23 cellular contexts compared by ENCODE assay signal in genomic region chr12:123061806-123062205, GRCh38.
DNase-seq lines count a peak whose midpoint lies in the region; ATAC-seq and TF ChIP-seq lines count a peak whose summit lies in the region.
"Had no signal": no experiment of that assay in that cellular context is flagged by ENCODE, and none has a peak within 500 bp of the region (broad histone marks: within the 10 kb centered on the region; RNA-seq: fewer than 3 reads in every experiment).

No MANE protein-coding gene starts in this region.

- POLR2A ChIA-PET in PC-9 (lab: Charles Lee; ENCODE audit: unreplicated experiment): no interaction called here

- no peaks in the 10 kb centered on the region for H3K27me3 Mint-ChIP-seq in activated T-cell treated with anti-CD3 and anti-CD28 coated beads, Interleukin-2, amount 50 U/mL, for 72 hours (ENCODE audit: low read depth)
- H3K27me3 Mint-ChIP-seq: activated CD4-positive, alpha-beta memory T cell treated with anti-CD3 and anti-CD28 coated beads, Interleukin-2, amount 10 ng/mL, durations not matched to agents 7 days and 5 days had no signal

- no peak overlapping the region for H3K27ac Mint-ChIP-seq in activated T-cell treated with anti-CD3 and anti-CD28 coated beads, Interleukin-2, amount 50 U/mL, for 72 hours
- H3K27ac Mint-ChIP-seq: activated CD4-positive, alpha-beta memory T cell treated with anti-CD3 and anti-CD28 coated beads, Interleukin-2, amount 10 ng/mL, durations not matched to agents 7 days and 5 days; GM23338; T-helper 2 cell treated with Interferon-gamma antibody and Interleukin-4, amounts not matched to agents 5 μg/mL and 100 μg/mL, for 36 hours; WTC11 had no signal

- no peaks in the 10 kb centered on the region for H3K9me3 Mint-ChIP-seq in activated T-cell treated with anti-CD3 and anti-CD28 coated beads, Interleukin-2, amount 50 U/mL, for 72 hours
- H3K9me3 Mint-ChIP-seq: activated CD4-positive, alpha-beta memory T cell treated with anti-CD3 and anti-CD28 coated beads, Interleukin-2, amount 10 ng/mL, durations not matched to agents 7 days and 5 days; GM23338; T-helper 2 cell treated with Interferon-gamma antibody and Interleukin-4, amounts not matched to agents 5 μg/mL and 100 μg/mL, for 36 hours; WTC11 had no signal

- peak overlapping the region in 1 of 2 donors; percentile 24 for H3K4me3 Mint-ChIP-seq in activated T-cell treated with anti-CD3 and anti-CD28 coated beads, Interleukin-2, amount 50 U/mL, for 72 hours
- H3K4me3 Mint-ChIP-seq: activated CD4-positive, alpha-beta memory T cell treated with anti-CD3 and anti-CD28 coated beads, Interleukin-2, amount 10 ng/mL, durations not matched to agents 7 days and 5 days; GM23338; T-helper 2 cell treated with Interferon-gamma antibody and Interleukin-4, amounts not matched to agents 5 μg/mL and 100 μg/mL, for 36 hours; WTC11 had no signal

- H3K36me3 ChIP-seq in left ventricle myocardium inferior (no peaks in the 10 kb centered on the region), PC-9 (ENCODE audit: low read depth) (no peaks in the 10 kb centered on the region), lung (ENCODE audit: control insufficient read depth in 2 of 2, insufficient read depth in 2 of 2, low read length in 2 of 2) (no peaks in the 10 kb centered on the region), tibial artery (no peaks in the 10 kb centered on the region)
- H3K36me3 ChIP-seq: prostate gland, suprapubic skin had no signal

- ATAC-seq in left cardiac atrium: no peak
- ATAC-seq in lung (ENCODE audit: insufficient read depth, low FRiP score): no peak
- ATAC-seq in activated T-cell treated with anti-CD3 and anti-CD28 coated beads, Interleukin-2, amount 50 U/mL, for 72 hours (replicated peaks in 1 of 2): no peak
- no peak for ATAC-seq in HG03280 (IDR thresholded peaks at IDR 0.05; ENCODE audit: unreplicated experiment)
- ATAC-seq: GM23338, WTC11 had no signal

- peaks cover 38% of the 10 kb centered on the region for H3F3A ChIP-seq in PC-9 (ENCODE audit: insufficient read depth, low read depth)

- no peaks in the 10 kb centered on the region for H3K36me3 Mint-ChIP-seq in activated T-cell treated with anti-CD3 and anti-CD28 coated beads, Interleukin-2, amount 50 U/mL, for 72 hours (ENCODE audit: insufficient read depth in 2 of 2)
- H3K36me3 Mint-ChIP-seq: WTC11 had no signal

- BruUV-seq in PC-9 (replicated peaks; lab: Mats Ljungman, UMichigan): no TSS peak

- no peaks in the 10 kb centered on the region for H4K20me1 ChIP-seq in PC-9 (ENCODE audit: insufficient read depth)

- H3K27ac ChIP-seq in left ventricle myocardium inferior (replicated peaks): peak overlapping the region; percentile 94
- peak overlapping the region; percentile 90; the same call in 1 of the 2 replicates for H3K27ac ChIP-seq in PC-9
- H3K27ac ChIP-seq in lung (ENCODE audit: low read depth in 1 of 2, low read length in 1 of 2): peak overlapping the region; percentile 9 to 73
- H3K27ac ChIP-seq in tibial artery: peak overlapping the region; percentile 85 to 88
- H3K27ac ChIP-seq: prostate gland, SK-N-MC had no signal

- DNase-seq in left ventricle myocardium inferior: no peak
- DNase-seq in left cardiac atrium: no peak
- no peak for DNase-seq in PC-9
- DNase-seq in lung (ENCODE audit: low spot score): no peak
- no peak for DNase-seq in tibial artery
- DNase-seq in islet precursor cell: no peak
- DNase-seq in activated T-cell treated with anti-CD3 and anti-CD28 coated beads, Interleukin-2, amount 50 U/mL, for 72 hours: no peak
- DNase-seq: activated CD4-positive, alpha-beta memory T cell treated with anti-CD3 and anti-CD28 coated beads, Interleukin-2, amount 10 ng/mL, durations not matched to agents 7 days and 5 days; activated naive CD4-positive, alpha-beta T cell treated with anti-CD3 and anti-CD28 coated beads, Interleukin-2, amount 50 U/mL, for 16 hours; cortex of kidney; KBM-7; MV-4-11; NCI-H1930; NCI-H526 treated with DMSO at 0.1 percent for 48 hours; stimulated activated CD4-positive, alpha-beta T cell treated with anti-CD3 and anti-CD28 coated beads, Interleukin-12 subunit alpha, Interleukin-12 subunit beta, amount 100 ng/mL, for 4 hours; stimulated activated CD8-positive, alpha-beta memory T cell treated with anti-CD3 and anti-CD28 coated beads, Interleukin-4, amount 100 ng/mL, for 48 hours had no signal

- H3K4me1 Mint-ChIP-seq in activated T-cell treated with anti-CD3 and anti-CD28 coated beads, Interleukin-2, amount 50 U/mL, for 72 hours (ENCODE audit: low read depth): peaks cover 37% of the 10 kb centered on the region
- H3K4me1 Mint-ChIP-seq: GM23338 had no signal

- H3K9me3 ChIP-seq in left ventricle myocardium inferior (replicated peaks) (no peaks in the 10 kb centered on the region), PC-9 (ENCODE audit: insufficient read depth, low read depth) (no peaks in the 10 kb centered on the region), lung (ENCODE audit: control insufficient read depth in 2 of 2, insufficient read depth in 1 of 2, low read length in 1 of 2) (no peaks in the 10 kb centered on the region), tibial artery (no peaks in the 10 kb centered on the region)
- H3K9me3 ChIP-seq: prostate gland, suprapubic skin had no signal

- H3K4me3 ChIP-seq in left ventricle myocardium inferior: no peak overlapping the region
- H3K4me3 ChIP-seq in PC-9: no peak overlapping the region
- no peak overlapping the region for H3K4me3 ChIP-seq in lung
- H3K4me3 ChIP-seq in tibial artery: no peak overlapping the region
- H3K4me3 ChIP-seq: GM23338, prostate gland, SK-N-MC, suprapubic skin had no signal

- H3K4me1 ChIP-seq in left ventricle myocardium inferior (peaks cover 92% of the 10 kb centered on the region), PC-9 (replicated peaks; ENCODE audit: insufficient read depth) (peaks cover 42% of the 10 kb centered on the region), lung (ENCODE audit: control insufficient read depth in 2 of 2, insufficient read depth in 2 of 2, low read length in 2 of 2) (peaks cover 37 to 62% of the 10 kb centered on the region in 2 donors), tibial artery (peaks cover 16 to 63% (median 51%) of the 10 kb centered on the region in 4 donors)
- H3K4me1 ChIP-seq: prostate gland had no signal

- 90 to 91% methylated on average over 5 of the region's 5 CpGs for WGBS in lung, 2 donors

- intact Hi-C loops in left ventricle myocardium inferior (cut with micrococcal nuclease): no loop called here
- intact Hi-C loops in left cardiac atrium (cut with DNase I): no loop called here
- intact Hi-C loops in PC-9 (cut with micrococcal nuclease; ENCODE audit: unreplicated experiment): loop anchor here (2.0 kb wide), 1 partner anchor 81 kb away; no protein-coding TSS in a partner anchor
- intact Hi-C loops in tibial artery (cut with DNase I; ENCODE audit: low total_unique reads): loop anchor here (5.0 kb wide), 1 partner anchor 90 kb away; the partner anchor contains the start of gene PITPNM2

- no peak overlapping the region for H2AFZ ChIP-seq in PC-9
- H2AFZ ChIP-seq: GM23338 had no signal

- H3K27me3 ChIP-seq in left ventricle myocardium inferior (ENCODE audit: low read depth) (no peaks in the 10 kb centered on the region), PC-9 (ENCODE audit: insufficient read depth, low read depth) (no peaks in the 10 kb centered on the region), lung (ENCODE audit: control insufficient read depth, insufficient read depth) (no peaks in the 10 kb centered on the region), tibial artery (no peaks in the 10 kb centered on the region)
- H3K27me3 ChIP-seq: suprapubic skin had no signal

- CTCF ChIA-PET in PC-9 (lab: Charles Lee): no interaction called here

- H3K79me2 ChIP-seq in PC-9 (ENCODE audit: low read depth): peaks cover 33% of the 10 kb centered on the region; the same call in 1 of the 2 replicates

- no peaks in the 10 kb centered on the region for H3K9me2 ChIP-seq in PC-9 (ENCODE audit: insufficient read depth)

- TF ChIP-seq CTCF in left ventricle myocardium inferior (IDR thresholded peaks at IDR 0.05; ENCODE audit: borderline replicate concordance) (no peak), PC-9 (conservative IDR thresholded peaks at IDR 0.05) (no peak), lung (IDR thresholded peaks at IDR 0.05; ENCODE audit: control extremely low read depth, extremely low read depth) (no peak), tibial artery (IDR thresholded peaks at IDR 0.05) (no peak)

- H3K4me2 ChIP-seq in PC-9: peak overlapping the region; percentile 71; the same call in 1 of the 2 replicates
- H3K4me2 ChIP-seq: GM23338 had no signal

Comparison
In these comparisons a context has a peak if more than half of its experiments do, and no peak if none do; other contexts are left out.
1. H3K27ac ChIP-seq: peak in every context shown above with its lines; median percentile 94 in left ventricle myocardium inferior; 90 in PC-9; 86 in tibial artery; 41 in lung.
2. intact Hi-C loops: an anchor here in PC-9 (2.0 kb wide) and tibial artery (5.0 kb wide); none called in left ventricle myocardium inferior and left cardiac atrium.